Comparison of ENCODE assay signal across 21 cellular contexts in the genomic region with DNA sequence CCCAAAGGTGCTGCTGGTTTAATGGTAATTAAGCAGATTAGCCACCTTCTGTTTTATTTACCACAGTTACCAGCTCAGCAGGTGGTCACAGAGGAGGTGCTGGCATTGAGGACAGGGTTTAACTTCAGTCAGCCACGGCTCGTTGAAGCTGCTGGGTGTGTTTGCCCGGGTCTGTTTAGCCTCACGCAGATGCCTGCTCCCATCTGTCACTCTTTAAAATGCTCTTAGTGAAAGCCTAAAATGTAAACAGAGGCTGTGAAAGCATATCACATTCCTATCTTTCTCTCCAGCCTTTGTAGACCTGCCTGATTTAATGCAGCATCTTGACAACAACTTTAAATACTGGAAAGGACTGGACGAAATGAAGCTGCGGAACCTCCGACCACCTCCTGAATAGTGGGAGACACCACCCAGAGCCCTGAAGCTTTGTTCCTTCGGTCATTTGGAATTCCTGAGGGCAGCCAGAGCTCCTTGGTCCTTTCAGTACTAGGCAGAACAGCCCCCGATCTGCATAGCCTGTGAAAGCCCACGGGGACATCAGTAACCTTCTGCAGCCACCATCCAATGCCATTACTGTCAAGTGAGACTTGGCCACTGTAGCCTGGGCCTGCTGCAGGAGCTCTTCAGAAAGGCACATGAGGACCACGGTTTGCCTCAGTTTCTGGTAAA.
DNase-seq lines count a peak whose midpoint lies in the region; ATAC-seq, FAIRE-seq and TF ChIP-seq lines count a peak whose summit lies in the region.
"Had no signal": no experiment of that assay in that cellular context is flagged by ENCODE, and none has a peak within 500 bp of the region (broad histone marks: within the 10 kb centered on the region; RNA-seq: fewer than 3 reads in every experiment).

No MANE protein-coding gene starts in this region.

- ATAC-seq in HG03159 (IDR thresholded peaks at IDR 0.05; ENCODE audit: unreplicated experiment) = no peak
- ATAC-seq in HG03108 (IDR thresholded peaks at IDR 0.05; ENCODE audit: unreplicated experiment) = no peak
- ATAC-seq: activated CD8-positive, alpha-beta T cell treated with anti-CD3 and anti-CD28 coated beads, Interleukin-2, amount 10 ng/mL, durations not matched to agents 7 days and 5 days; activated naive CD8-positive, alpha-beta T cell treated with anti-CD3 and anti-CD28 coated beads, Interleukin-2, amount 50 U/mL, for 24 hours; left ventricle myocardium superior; naive thymus-derived CD4-positive, alpha-beta T cell; stimulated activated naive CD8-positive, alpha-beta T cell treated with anti-CD3 and anti-CD28 coated beads, Interleukin-15, amount 100 ng/mL, for 72 hours had no signal

- DNase-seq in D721Med (ENCODE audit: insufficient read length, low spot score) = no peak
- DNase-seq in NCI-H1417 treated with DMSO at 0.1 percent for 48 hours (lab: John Stamatoyannopoulos, UW) = peak; percentile 65
- DNase-seq in NCI-H510A (lab: John Stamatoyannopoulos, UW) = peak; percentile 48
- DNase-seq in glutamatergic neuron = peak; percentile 39
- no peak for DNase-seq in stimulated activated CD4-positive, alpha-beta T cell treated with anti-CD3 and anti-CD28 coated beads, Interleukin-4, amount 100 ng/mL, for 1 hour
- no peak for DNase-seq in GM19239 (ENCODE audit: insufficient read length, low spot score)
- DNase-seq: activated CD8-positive, alpha-beta T cell treated with anti-CD3 and anti-CD28 coated beads, Interleukin-2, amount 10 ng/mL, durations not matched to agents 7 days and 5 days; activated naive CD8-positive, alpha-beta T cell treated with anti-CD3 and anti-CD28 coated beads, Interleukin-2, amount 50 U/mL, for 24 hours; caudate nucleus; effector CD8-positive, alpha-beta T cell; KG1; left ventricle myocardium superior; naive thymus-derived CD4-positive, alpha-beta T cell; NCI-H1930; stimulated activated CD4-positive, alpha-beta T cell treated with anti-CD3 and anti-CD28 coated beads, Interleukin-12 subunit alpha, Interleukin-12 subunit beta, amount 100 ng/mL, for 4 hours; stimulated activated naive CD8-positive, alpha-beta T cell treated with anti-CD3 and anti-CD28 coated beads, Interleukin-15, amount 100 ng/mL, for 72 hours; uterus had no signal

- FAIRE-seq in D721Med (lab: Jason Lieb, UNC) (peak; percentile 92), GM19239 (lab: Jason Lieb, UNC) (no peak)

- H3K4me3 Mint-ChIP-seq in glutamatergic neuron (ENCODE audit: unreplicated experiment) = peak overlapping the region; percentile 70
- H3K4me3 Mint-ChIP-seq: activated CD8-positive, alpha-beta T cell treated with anti-CD3 and anti-CD28 coated beads, Interleukin-2, amount 10 ng/mL, durations not matched to agents 7 days and 5 days; activated naive CD8-positive, alpha-beta T cell treated with anti-CD3 and anti-CD28 coated beads, Interleukin-2, amount 50 U/mL, for 24 hours; activated T-helper 1 cell treated with anti-CD3 and anti-CD28 coated beads, Interleukin-12 subunit alpha, Interleukin-12 subunit beta, Interleukin-2, Interleukin-4 antibody, amounts not matched to agents 30 ng/mL and 10 ng/mL and 1 ng/mL, durations not matched to agents 14 hours and 24 hours and 36 hours; naive thymus-derived CD4-positive, alpha-beta T cell; stimulated activated naive CD8-positive, alpha-beta T cell treated with anti-CD3 and anti-CD28 coated beads, Interleukin-15, amount 100 ng/mL, for 72 hours had no signal

- TF ChIP-seq CTCF in D721Med (IDR thresholded peaks at IDR 0.05; ENCODE audit: insufficient read depth, missing control alignments) (no peak), glutamatergic neuron (IDR thresholded peaks at IDR 0.05; ENCODE audit: partially characterized antibody, unreplicated experiment) (no peak)

- H3K27me3 Mint-ChIP-seq in glutamatergic neuron (ENCODE audit: unreplicated experiment) = peaks cover 2% of the 10 kb centered on the region
- H3K27me3 Mint-ChIP-seq: activated naive CD8-positive, alpha-beta T cell treated with anti-CD3 and anti-CD28 coated beads, Interleukin-2, amount 50 U/mL, for 24 hours; naive thymus-derived CD4-positive, alpha-beta T cell; stimulated activated naive CD8-positive, alpha-beta T cell treated with anti-CD3 and anti-CD28 coated beads, Interleukin-15, amount 100 ng/mL, for 72 hours had no signal

- H3K36me3 Mint-ChIP-seq in glutamatergic neuron (ENCODE audit: unreplicated experiment) = peaks cover 4% of the 10 kb centered on the region

- peaks cover 8% of the 10 kb centered on the region for H3K9me3 Mint-ChIP-seq in glutamatergic neuron (ENCODE audit: unreplicated experiment)
- H3K9me3 Mint-ChIP-seq: activated naive CD8-positive, alpha-beta T cell treated with anti-CD3 and anti-CD28 coated beads, Interleukin-2, amount 50 U/mL, for 24 hours; activated T-helper 1 cell treated with anti-CD3 and anti-CD28 coated beads, Interleukin-12 subunit alpha, Interleukin-12 subunit beta, Interleukin-2, Interleukin-4 antibody, amounts not matched to agents 30 ng/mL and 10 ng/mL and 1 ng/mL, durations not matched to agents 14 hours and 24 hours and 36 hours had no signal

- peaks cover 35% of the 10 kb centered on the region for H3K4me1 Mint-ChIP-seq in glutamatergic neuron (ENCODE audit: low read depth, unreplicated experiment)
- H3K4me1 Mint-ChIP-seq: naive thymus-derived CD4-positive, alpha-beta T cell had no signal

- peak overlapping the region; percentile 81 for H3K27ac Mint-ChIP-seq in glutamatergic neuron (ENCODE audit: unreplicated experiment)
- H3K27ac Mint-ChIP-seq: activated CD8-positive, alpha-beta T cell treated with anti-CD3 and anti-CD28 coated beads, Interleukin-2, amount 10 ng/mL, durations not matched to agents 7 days and 5 days; activated naive CD8-positive, alpha-beta T cell treated with anti-CD3 and anti-CD28 coated beads, Interleukin-2, amount 50 U/mL, for 24 hours; activated T-helper 1 cell treated with anti-CD3 and anti-CD28 coated beads, Interleukin-12 subunit alpha, Interleukin-12 subunit beta, Interleukin-2, Interleukin-4 antibody, amounts not matched to agents 30 ng/mL and 10 ng/mL and 1 ng/mL, durations not matched to agents 14 hours and 24 hours and 36 hours; naive thymus-derived CD4-positive, alpha-beta T cell; progenitor cell of endocrine pancreas; stimulated activated naive CD8-positive, alpha-beta T cell treated with anti-CD3 and anti-CD28 coated beads, Interleukin-15, amount 100 ng/mL, for 72 hours had no signal

Comparison
In these comparisons a context has a peak if more than half of its experiments do, and no peak if none do; other contexts are left out.
1. DNase-seq: peak in NCI-H1417 treated with DMSO at 0.1 percent for 48 hours (single experiment), NCI-H510A (single experiment) and glutamatergic neuron (single experiment); none in D721Med (single experiment), stimulated activated CD4-positive, alpha-beta T cell treated with anti-CD3 and anti-CD28 coated beads, Interleukin-4, amount 100 ng/mL, for 1 hour (single experiment) and GM19239 (single experiment).